1 cellular context compared by ENCODE assay signal in the genomic region with DNA sequence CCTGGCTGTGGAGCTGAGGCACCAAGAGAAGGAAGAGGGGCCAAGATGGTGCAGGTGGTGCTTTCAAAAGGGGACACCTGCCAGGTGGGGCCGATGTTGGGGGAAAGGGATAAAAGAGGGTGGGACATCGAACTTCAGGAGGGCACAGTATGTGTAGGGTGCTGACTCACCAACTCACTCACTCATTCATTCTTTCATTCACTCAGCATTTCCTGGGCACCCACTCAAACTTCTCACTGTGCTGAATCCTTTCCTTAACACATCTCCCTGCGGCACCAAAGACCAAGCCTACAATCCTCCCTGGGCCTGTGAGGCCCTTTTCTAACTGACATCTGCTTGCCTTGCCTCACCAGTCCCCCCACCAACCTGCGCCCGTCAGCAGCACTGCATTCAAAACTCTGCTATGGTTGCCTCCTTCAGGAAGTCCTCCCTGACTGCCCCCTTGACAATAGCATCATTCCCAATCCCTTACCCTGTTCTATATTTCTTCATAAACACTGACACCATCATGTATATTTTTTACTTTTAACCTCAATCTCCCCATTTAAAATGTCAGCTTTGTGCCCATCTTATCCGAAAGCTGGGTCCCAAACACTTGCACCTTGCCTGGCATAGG.
TF ChIP-seq lines count a peak whose summit lies in the region.

No MANE protein-coding gene starts in this region.

TF ChIP-seq in neural cell, 6 proteins besides CTCF, POLR2A, EP300 and RAD21:
- TF ChIP-seq, protein P1, sequence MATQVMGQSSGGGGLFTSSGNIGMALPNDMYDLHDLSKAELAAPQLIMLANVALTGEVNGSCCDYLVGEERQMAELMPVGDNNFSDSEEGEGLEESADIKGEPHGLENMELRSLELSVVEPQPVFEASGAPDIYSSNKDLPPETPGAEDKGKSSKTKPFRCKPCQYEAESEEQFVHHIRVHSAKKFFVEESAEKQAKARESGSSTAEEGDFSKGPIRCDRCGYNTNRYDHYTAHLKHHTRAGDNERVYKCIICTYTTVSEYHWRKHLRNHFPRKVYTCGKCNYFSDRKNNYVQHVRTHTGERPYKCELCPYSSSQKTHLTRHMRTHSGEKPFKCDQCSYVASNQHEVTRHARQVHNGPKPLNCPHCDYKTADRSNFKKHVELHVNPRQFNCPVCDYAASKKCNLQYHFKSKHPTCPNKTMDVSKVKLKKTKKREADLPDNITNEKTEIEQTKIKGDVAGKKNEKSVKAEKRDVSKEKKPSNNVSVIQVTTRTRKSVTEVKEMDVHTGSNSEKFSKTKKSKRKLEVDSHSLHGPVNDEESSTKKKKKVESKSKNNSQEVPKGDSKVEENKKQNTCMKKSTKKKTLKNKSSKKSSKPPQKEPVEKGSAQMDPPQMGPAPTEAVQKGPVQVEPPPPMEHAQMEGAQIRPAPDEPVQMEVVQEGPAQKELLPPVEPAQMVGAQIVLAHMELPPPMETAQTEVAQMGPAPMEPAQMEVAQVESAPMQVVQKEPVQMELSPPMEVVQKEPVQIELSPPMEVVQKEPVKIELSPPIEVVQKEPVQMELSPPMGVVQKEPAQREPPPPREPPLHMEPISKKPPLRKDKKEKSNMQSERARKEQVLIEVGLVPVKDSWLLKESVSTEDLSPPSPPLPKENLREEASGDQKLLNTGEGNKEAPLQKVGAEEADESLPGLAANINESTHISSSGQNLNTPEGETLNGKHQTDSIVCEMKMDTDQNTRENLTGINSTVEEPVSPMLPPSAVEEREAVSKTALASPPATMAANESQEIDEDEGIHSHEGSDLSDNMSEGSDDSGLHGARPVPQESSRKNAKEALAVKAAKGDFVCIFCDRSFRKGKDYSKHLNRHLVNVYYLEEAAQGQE (IDR thresholded peaks at IDR 0.05; ENCODE audit: borderline replicate concordance) = no peak
- TF ChIP-seq POLR2AphosphoS5 (IDR thresholded peaks at IDR 0.05) (no peak), EZH2 (IDR thresholded peaks at IDR 0.05; ENCODE audit: borderline replicate concordance, insufficient read depth, low read length, poor library complexity, severe bottlenecking) (no peak), TAF1 (IDR thresholded peaks at IDR 0.05; ENCODE audit: low read depth) (no peak), MXI1 (conservative IDR thresholded peaks at IDR 0.05; ENCODE audit: poor library complexity, severe bottlenecking) (no peak), SMC3 (conservative IDR thresholded peaks at IDR 0.05; ENCODE audit: poor library complexity) (no peak)
